Comparison of ENCODE assay signal across 26 cellular contexts in genomic region chr20:23547613-23548012, GRCh38. TPM values are rescaled to one million over a fixed set of nuclear protein-coding genes. Genes with fewer than 3 reads are reported as not detected.
A peak's percentile ranks its signal among the peaks of the same experiment; 100 is the strongest.
DNase-seq lines count a peak whose midpoint lies in the region; ATAC-seq and TF ChIP-seq lines count a peak whose summit lies in the region.
"Had no signal": no experiment of that assay in that cellular context is flagged by ENCODE, and none has a peak within 500 bp of the region (broad histone marks: within the 10 kb centered on the region; RNA-seq: fewer than 3 reads in every experiment).

No MANE protein-coding gene starts in this region.

- H4K91ac ChIP-seq in neuronal stem cell (ENCODE audit: low read depth, low read length, poor library complexity), result no peak overlapping the region

- H3K14ac ChIP-seq in neuronal stem cell (ENCODE audit: low read length), result no peak overlapping the region

- no peak overlapping the region for H3K23ac ChIP-seq in neuronal stem cell (ENCODE audit: low read depth, low read length, poor library complexity)

- DNase-seq in esophagus muscularis mucosa (ENCODE audit: extremely low spot score) (peak; percentile 77), mesenteric fat pad (ENCODE audit: low spot score) (peak; percentile 64), neuronal stem cell (ENCODE audit: low spot score) (no peak), immature natural killer cell (no peak)
- DNase-seq: 8988T; ACHN; BE2C; C1 segment of cervical spinal cord; CD4-positive, alpha-beta memory T cell; CD4-positive, CD25-positive, alpha-beta regulatory T cell; CD8-positive, alpha-beta memory T cell; COR-L47; DMS 273 treated with DMSO at 0.1 percent for 48 hours; DMS153; DMS79; DND-41; EL; GDM1 had no signal

- no peak overlapping the region for H3K9ac ChIP-seq in neuronal stem cell (ENCODE audit: low read depth, low read length, poor library complexity)
- H3K9ac ChIP-seq: BLaER1 had no signal

- H3K4me3 ChIP-seq in esophagus muscularis mucosa (no peak overlapping the region), neuronal stem cell (ENCODE audit: low read length in 2 of 2) (no peak overlapping the region)
- H3K4me3 ChIP-seq: BLaER1, GM12878 had no signal

- H3K27me3 ChIP-seq in esophagus muscularis mucosa, result peaks cover 0 to 4% (median 0%) of the 10 kb centered on the region in 4 donors
- H3K27me3 ChIP-seq in neuronal stem cell (ENCODE audit: control insufficient read depth in 3 of 3, insufficient read depth in 3 of 3, low read depth in 1 of 3, low read length in 3 of 3), result peaks cover 0 to 30% (median 0%) of the 10 kb centered on the region in 3 experiments
- H3K27me3 ChIP-seq: BLaER1 had no signal

- peaks cover 0 to 7% (median 0%) of the 10 kb centered on the region in 3 donors for H3K36me3 Mint-ChIP-seq in immature natural killer cell
- H3K36me3 Mint-ChIP-seq: CD14-positive monocyte; CD4-positive, alpha-beta memory T cell; CD4-positive, CD25-positive, alpha-beta regulatory T cell; CD8-positive, alpha-beta memory T cell had no signal

- H3K4ac ChIP-seq in neuronal stem cell (ENCODE audit: low read length), result no peak overlapping the region

- H2BK5ac ChIP-seq in neuronal stem cell (ENCODE audit: low read length), result no peak overlapping the region

- H3K4me2 ChIP-seq in neuronal stem cell (ENCODE audit: insufficient read depth, low read length, poor library complexity, severe bottlenecking), result no peak overlapping the region
- H3K4me2 ChIP-seq: BLaER1 had no signal

- H3K4me3 Mint-ChIP-seq in immature natural killer cell, result no peak overlapping the region
- H3K4me3 Mint-ChIP-seq: CD14-positive monocyte; CD4-positive, alpha-beta memory T cell; CD4-positive, CD25-positive, alpha-beta regulatory T cell; CD8-positive, alpha-beta memory T cell had no signal

- H3K27ac Mint-ChIP-seq in immature natural killer cell, result no peak overlapping the region
- H3K27ac Mint-ChIP-seq: CD14-positive monocyte; CD4-positive, alpha-beta memory T cell; CD4-positive, CD25-positive, alpha-beta regulatory T cell; CD8-positive, alpha-beta memory T cell had no signal

- no peak overlapping the region for H2AK5ac ChIP-seq in neuronal stem cell (ENCODE audit: low read depth, low read length)

- peaks cover 0 to 7% (median 0%) of the 10 kb centered on the region in 3 donors for H3K27me3 Mint-ChIP-seq in immature natural killer cell (ENCODE audit: low read depth in 3 of 3)

- H2AFZ ChIP-seq in neuronal stem cell (ENCODE audit: low read length), result no peak overlapping the region

- no peak for ATAC-seq in GM19324 (IDR thresholded peaks at IDR 0.05; ENCODE audit: low FRiP score, unreplicated experiment)
- ATAC-seq: GM12878 had no signal

- peak overlapping the region; percentile 53 for H3K18ac ChIP-seq in neuronal stem cell (ENCODE audit: low read length)

- H2BK12ac ChIP-seq in neuronal stem cell (ENCODE audit: low read length), result no peak overlapping the region

- H3K4me1 Mint-ChIP-seq in immature natural killer cell, result no peaks in the 10 kb centered on the region
- H3K4me1 Mint-ChIP-seq: CD4-positive, alpha-beta memory T cell; CD4-positive, CD25-positive, alpha-beta regulatory T cell; CD8-positive, alpha-beta memory T cell had no signal

- no peak for TF ChIP-seq EP300 in esophagus muscularis mucosa (IDR thresholded peaks at IDR 0.05)

- no peak overlapping the region for H2BK120ac ChIP-seq in neuronal stem cell (ENCODE audit: low read depth, low read length)

- H3K9me3 ChIP-seq in esophagus muscularis mucosa (no peaks in the 10 kb centered on the region), neuronal stem cell (replicated peaks in 1 of 2; ENCODE audit: control insufficient read depth in 2 of 2, insufficient read depth in 1 of 2, low read depth in 1 of 2, low read length in 2 of 2) (peaks cover 0 to 3% of the 10 kb centered on the region in 2 donors)
- H3K9me3 ChIP-seq: BE2C, BLaER1 had no signal

- no peak overlapping the region for H2BK15ac ChIP-seq in neuronal stem cell (ENCODE audit: low read length)

- no peaks in the 10 kb centered on the region for H3K79me1 ChIP-seq in neuronal stem cell (ENCODE audit: low read depth, low read length)

- H3K9me3 Mint-ChIP-seq in immature natural killer cell, result no peaks in the 10 kb centered on the region
- H3K9me3 Mint-ChIP-seq: CD4-positive, alpha-beta memory T cell had no signal

- H3K36me3 ChIP-seq in esophagus muscularis mucosa (no peaks in the 10 kb centered on the region), neuronal stem cell (replicated peaks in 1 of 2; ENCODE audit: control insufficient read depth in 2 of 2, insufficient read depth in 2 of 2, low read length in 2 of 2) (no peaks in the 10 kb centered on the region)
- H3K36me3 ChIP-seq: BE2C, BLaER1 had no signal

- no peak overlapping the region for H4K8ac ChIP-seq in neuronal stem cell (ENCODE audit: low read depth, low read length)

- no peaks in the 10 kb centered on the region for H3K4me1 ChIP-seq in esophagus muscularis mucosa
- no peaks in the 10 kb centered on the region for H3K4me1 ChIP-seq in neuronal stem cell (ENCODE audit: control insufficient read depth in 2 of 2, insufficient read depth in 1 of 2, low read depth in 1 of 2, low read length in 2 of 2)
- H3K4me1 ChIP-seq: BE2C had no signal

- intact Hi-C loops in esophagus muscularis mucosa (cut with DNase I), result no loop called here

- 80% methylated on average over 5 of the region's 5 CpGs for WGBS in esophagus muscularis mucosa
- WGBS in neuronal stem cell (ENCODE audit: extremely low coverage in 2 of 2, insufficient read length in 2 of 2, insufficient replicate concordance in 1 of 2), 2 donors, result no CpG with 5 or more reads among the region's 5 CpGs

- no peak overlapping the region for H3K27ac ChIP-seq in esophagus muscularis mucosa (replicated peaks in 1 of 4)
- H3K27ac ChIP-seq in neuronal stem cell (replicated peaks; ENCODE audit: low read length), result no peak overlapping the region
- H3K27ac ChIP-seq: BLaER1 had no signal

- no peak for TF ChIP-seq CTCF in esophagus muscularis mucosa (IDR thresholded peaks at IDR 0.05)

- TF ChIP-seq POLR2A in esophagus muscularis mucosa (IDR thresholded peaks at IDR 0.05; ENCODE audit: low read depth), result no peak

RNA-seq across cellular contexts. Expression of gene CST9L, which starts 20.7 kb away (rescaled TPM):
- total RNA-seq in esophagus muscularis mucosa (not detected), mesenteric fat pad (not detected)
- polyA plus RNA-seq in neuronal stem cell (2013, experiment 1 of 2), result not detected
- not detected for polyA plus RNA-seq in neuronal stem cell (2013, experiment 2 of 2)
- not detected for polyA plus RNA-seq in immature natural killer cell
- total RNA-seq: A673; CD4-positive, alpha-beta memory T cell; CD4-positive, CD25-positive, alpha-beta regulatory T cell; CD8-positive, alpha-beta memory T cell; Daoy; G401; GM12878 had no signal
- polyA plus RNA-seq: AG04450; CD14-positive monocyte; CD4-positive, alpha-beta memory T cell; CD4-positive, CD25-positive, alpha-beta regulatory T cell; CD8-positive, alpha-beta memory T cell; GM12878 had no signal

RNA-seq across cellular contexts. Expression of gene CST8, which starts 56.7 kb away (rescaled TPM):
- not detected for total RNA-seq in esophagus muscularis mucosa
- not detected for total RNA-seq in mesenteric fat pad
- not detected for polyA plus RNA-seq in neuronal stem cell (2013, experiment 1 of 2)
- not detected for polyA plus RNA-seq in neuronal stem cell (2013, experiment 2 of 2)
- polyA plus RNA-seq in immature natural killer cell, result not detected
- total RNA-seq: A673; CD4-positive, alpha-beta memory T cell; CD4-positive, CD25-positive, alpha-beta regulatory T cell; CD8-positive, alpha-beta memory T cell; Daoy; G401; GM12878 had no signal
- polyA plus RNA-seq: AG04450; CD14-positive monocyte; CD4-positive, alpha-beta memory T cell; CD4-positive, CD25-positive, alpha-beta regulatory T cell; CD8-positive, alpha-beta memory T cell; GM12878 had no signal

RNA-seq across cellular contexts. Expression of gene CST9, which starts 58.1 kb away (rescaled TPM):
- total RNA-seq in esophagus muscularis mucosa, result not detected
- not detected for total RNA-seq in mesenteric fat pad
- not detected for polyA plus RNA-seq in neuronal stem cell (2013, experiment 1 of 2)
- polyA plus RNA-seq in neuronal stem cell (2013, experiment 2 of 2), result not detected
- not detected for polyA plus RNA-seq in immature natural killer cell
- total RNA-seq: A673; CD4-positive, alpha-beta memory T cell; CD4-positive, CD25-positive, alpha-beta regulatory T cell; CD8-positive, alpha-beta memory T cell; Daoy; G401; GM12878 had no signal
- polyA plus RNA-seq: AG04450; CD4-positive, alpha-beta memory T cell; CD4-positive, CD25-positive, alpha-beta regulatory T cell; CD8-positive, alpha-beta memory T cell; GM12878 had no signal

Comparison
In these comparisons a context has a peak if more than half of its experiments do, and no peak if none do; other contexts are left out.
1. DNase-seq: peak in esophagus muscularis mucosa (single experiment) and mesenteric fat pad (single experiment); none in neuronal stem cell (single experiment) and immature natural killer cell (0 of 3).